ENCODE assay signal across 25 cellular contexts in genomic region chr3:190574473-190574872, GRCh38.
"Had no signal": no experiment of that assay in that cellular context is flagged by ENCODE, and none has a peak within 500 bp of the region (broad histone marks: within the 10 kb centered on the region; RNA-seq: fewer than 3 reads in every experiment).

No MANE protein-coding gene starts in this region.

- H3K4me3 Mint-ChIP-seq: activated CD8-positive, alpha-beta T cell treated with anti-CD3 and anti-CD28 coated beads for 36 hours; activated naive CD4-positive, alpha-beta T cell treated with anti-CD3 and anti-CD28 coated beads, Interleukin-2, amount 50 U/mL, for 24 hours; activated T-cell treated with anti-CD3 and anti-CD28 coated beads, Interleukin-2, amount 50 U/mL, for 72 hours; T-helper 1 cell treated with Interleukin-12 subunit alpha and Interleukin-12 subunit beta and Interleukin-4 antibody, amounts not matched to agents 30 μg/mL and 1 μg/mL, for 36 hours had no signal

- H3K9me3 ChIP-seq: ascending aorta, body of pancreas, SJSA1 had no signal

- H3K27me3 Mint-ChIP-seq: activated CD8-positive, alpha-beta T cell treated with anti-CD3 and anti-CD28 coated beads for 36 hours; activated naive CD4-positive, alpha-beta T cell treated with anti-CD3 and anti-CD28 coated beads, Interleukin-2, amount 50 U/mL, for 24 hours had no signal

- H3K27ac Mint-ChIP-seq: activated CD8-positive, alpha-beta T cell treated with anti-CD3 and anti-CD28 coated beads for 36 hours; activated naive CD4-positive, alpha-beta T cell treated with anti-CD3 and anti-CD28 coated beads, Interleukin-2, amount 50 U/mL, for 24 hours; activated T-cell treated with anti-CD3 and anti-CD28 coated beads, Interleukin-2, amount 50 U/mL, for 72 hours; T-helper 1 cell treated with Interleukin-12 subunit alpha and Interleukin-12 subunit beta and Interleukin-4 antibody, amounts not matched to agents 30 μg/mL and 1 μg/mL, for 36 hours had no signal

- H3K27ac ChIP-seq: ascending aorta, body of pancreas, SJSA1 had no signal

- H3K9me3 Mint-ChIP-seq: activated naive CD4-positive, alpha-beta T cell treated with anti-CD3 and anti-CD28 coated beads, Interleukin-2, amount 50 U/mL, for 24 hours had no signal

- ATAC-seq: activated CD4-positive, CD25-positive, alpha-beta regulatory T cell treated with anti-CD3 and anti-CD28 coated beads, Interleukin-2, amount 50 U/mL, for 24 hours; activated CD8-positive, alpha-beta T cell treated with anti-CD3 and anti-CD28 coated beads for 36 hours; activated T-cell treated with anti-CD3 and anti-CD28 coated beads, Interleukin-2, amount 50 U/mL, for 72 hours; body of pancreas; Panc1; SK-N-SH treated with all-trans-retinoic acid at 6 μM for 48 hours had no signal

- DNase-seq: activated CD4-positive, alpha-beta T cell treated with anti-CD3 and anti-CD28 coated beads for 4 hours; activated CD8-positive, alpha-beta memory T cell treated with anti-CD3 and anti-CD28 coated beads, Interleukin-2, amount 50 U/mL, for 4 hours; activated CD8-positive, alpha-beta T cell treated with anti-CD3 and anti-CD28 coated beads for 36 hours; activated T-cell treated with anti-CD3 and anti-CD28 coated beads, Interleukin-2, amount 50 U/mL, for 72 hours; amniotic stem cell; body of pancreas; central memory CD4-positive, alpha-beta T cell; Kasumi-1; NCI-H1105 treated with DMSO at 0.1 percent for 48 hours; NCI-H1436 treated with DMSO at 0.1 percent for 48 hours; NCI-H187; NCI-H2081; NCI-H510A treated with DMSO at 0.1 percent for 48 hours; NCI-H69; NK-92 treated with Interleukin-12 subunit alpha and Interleukin-12 subunit beta, amount 100 ng/mL, for 24 hours; OCI-M1; RPMI8226; SHP77 had no signal

- H3K27me3 ChIP-seq: ascending aorta, body of pancreas had no signal
